In genomic region chr2:171878481-171878993, GRCh38 we compare ENCODE assay signal across 8 cellular contexts. TPM values are rescaled to one million over a fixed set of nuclear protein-coding genes. Genes with fewer than 3 reads are reported as not detected.
DNase-seq lines count a peak whose midpoint lies in the region; ATAC-seq, FAIRE-seq and TF ChIP-seq lines count a peak whose summit lies in the region.

No MANE protein-coding gene starts in this region.

- no peaks in the 10 kb centered on the region for H3K27me3 Mint-ChIP-seq in stimulated activated naive B cell treated with anti-CD40 and anti-IgM and Interleukin-4, amounts not matched to agents 10 μg/mL and 1 μg/mL and 100 μg/mL, for 72 hours

- DNase-seq in H54 (ENCODE audit: insufficient read length, low spot score) (no peak), OCI-M1 (lab: John Stamatoyannopoulos, UW) (peak; percentile 88), fibroblast of pulmonary artery (ENCODE audit: low read depth) (peak; percentile 79), cerebellar nuclear complex (lab: John Stamatoyannopoulos, UW) (no peak), NCI-H187 treated with DMSO at 0.1 percent for 48 hours (lab: John Stamatoyannopoulos, UW) (no peak)
- no peak for DNase-seq in stimulated activated naive B cell treated with anti-CD40 and anti-IgM and Interleukin-4, amounts not matched to agents 10 μg/mL and 1 μg/mL and 100 μg/mL, for 72 hours

- peak overlapping the region; percentile 76 for H3K27ac ChIP-seq in skeletal muscle tissue (ENCODE audit: low read depth, low read length)

- no peak for TF ChIP-seq CTCF in fibroblast of pulmonary artery (IDR thresholded peaks at IDR 0.05; ENCODE audit: low read length, missing control alignments)

- no peak overlapping the region for H3K4me3 Mint-ChIP-seq in stimulated activated naive B cell treated with anti-CD40 and anti-IgM and Interleukin-4, amounts not matched to agents 10 μg/mL and 1 μg/mL and 100 μg/mL, for 72 hours

- H3K9me3 Mint-ChIP-seq in stimulated activated naive B cell treated with anti-CD40 and anti-IgM and Interleukin-4, amounts not matched to agents 10 μg/mL and 1 μg/mL and 100 μg/mL, for 72 hours: peaks cover 3 to 4% of the 10 kb centered on the region in 2 donors

- peaks cover 7% of the 10 kb centered on the region in 2 donors for H3K4me1 Mint-ChIP-seq in stimulated activated naive B cell treated with anti-CD40 and anti-IgM and Interleukin-4, amounts not matched to agents 10 μg/mL and 1 μg/mL and 100 μg/mL, for 72 hours

- peaks cover 19% of the 10 kb centered on the region in 2 donors for H3K36me3 Mint-ChIP-seq in stimulated activated naive B cell treated with anti-CD40 and anti-IgM and Interleukin-4, amounts not matched to agents 10 μg/mL and 1 μg/mL and 100 μg/mL, for 72 hours

- H3K4me3 ChIP-seq in fibroblast of pulmonary artery (replicated peaks; ENCODE audit: low read depth, low read length): no peak overlapping the region
- H3K4me3 ChIP-seq in skeletal muscle tissue (ENCODE audit: low read length in 3 of 3): no peak overlapping the region

- ATAC-seq in stimulated activated naive B cell treated with anti-CD40 and anti-IgM and Interleukin-4, amounts not matched to agents 10 μg/mL and 1 μg/mL and 100 μg/mL, for 72 hours (replicated peaks): no peak
- no peak for ATAC-seq in HG02885 (IDR thresholded peaks at IDR 0.05; ENCODE audit: poor library complexity, unreplicated experiment)

- FAIRE-seq in H54 (lab: Jason Lieb, UNC): peak; percentile 78

- H3K27me3 ChIP-seq in skeletal muscle tissue (ENCODE audit: control insufficient read depth in 3 of 3, insufficient read depth in 3 of 3, low read length in 3 of 3): no peaks in the 10 kb centered on the region

- H3K36me3 ChIP-seq in skeletal muscle tissue (ENCODE audit: control insufficient read depth in 3 of 3, insufficient read depth in 3 of 3, low read length in 3 of 3): peaks cover 0 to 2% (median 0%) of the 10 kb centered on the region in 3 donors

- peak overlapping the region; percentile 2 to 25 (median 12) for H3K9ac ChIP-seq in skeletal muscle tissue (ENCODE audit: low read depth in 1 of 3, low read length in 3 of 3)

- no peak for TF ChIP-seq POLR2A in H54 (IDR thresholded peaks at IDR 0.05; ENCODE audit: low read depth, low read length)

- no peak overlapping the region for H3K27ac Mint-ChIP-seq in stimulated activated naive B cell treated with anti-CD40 and anti-IgM and Interleukin-4, amounts not matched to agents 10 μg/mL and 1 μg/mL and 100 μg/mL, for 72 hours

- H3K4me1 ChIP-seq in skeletal muscle tissue (ENCODE audit: control insufficient read depth in 3 of 3, insufficient read depth in 3 of 3, low read length in 3 of 3): peaks cover 10 to 21% (median 16%) of the 10 kb centered on the region in 3 donors

- H3K9me3 ChIP-seq in skeletal muscle tissue (ENCODE audit: control insufficient read depth in 3 of 3, low read length in 3 of 3): no peaks in the 10 kb centered on the region

RNA-seq across cellular contexts. Expression of gene SLC25A12, which starts 15.5 kb away (rescaled TPM):
- 27.7 TPM for total RNA-seq in skeletal muscle tissue

RNA-seq across cellular contexts. Expression of gene HAT1, which starts 43.7 kb away (rescaled TPM):
- total RNA-seq in skeletal muscle tissue: 32.4 TPM

Comparison
In these comparisons a context has a peak if more than half of its experiments do, and no peak if none do; other contexts are left out.
1. DNase-seq: peak in OCI-M1 (single experiment) and fibroblast of pulmonary artery (single experiment); none in H54 (single experiment), stimulated activated naive B cell treated with anti-CD40 and anti-IgM and Interleukin-4, amounts not matched to agents 10 μg/mL and 1 μg/mL and 100 μg/mL, for 72 hours (single experiment), cerebellar nuclear complex (0 of 2) and NCI-H187 treated with DMSO at 0.1 percent for 48 hours (single experiment).